ENCODE assay signal across 22 cellular contexts in the genomic region with DNA sequence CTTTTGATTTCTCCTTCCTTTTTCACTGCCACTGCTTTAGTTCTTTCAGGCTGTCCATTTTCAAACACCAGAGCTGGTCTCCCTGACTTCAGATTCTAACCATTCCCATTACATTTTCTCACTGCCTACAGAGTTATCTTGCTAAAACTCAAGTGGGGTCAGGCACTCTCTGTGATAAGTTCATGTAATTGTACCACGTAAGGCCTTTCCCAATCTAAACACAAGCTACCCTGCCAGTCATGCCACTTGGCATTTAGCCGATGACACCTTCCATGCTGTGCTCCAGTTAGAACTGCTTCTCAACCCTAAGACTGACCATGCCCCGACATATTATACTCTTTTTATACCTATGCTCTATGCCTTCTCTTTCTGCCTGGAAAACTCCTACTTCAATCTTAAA.
"Had no signal": no experiment of that assay in that cellular context is flagged by ENCODE, and none has a peak within 500 bp of the region (broad histone marks: within the 10 kb centered on the region; RNA-seq: fewer than 3 reads in every experiment).

No MANE protein-coding gene starts in this region.

- H3K9me3 ChIP-seq: MG63, SJCRH30 had no signal

- H3K36me3 ChIP-seq: MG63, SJCRH30 had no signal

- H3K4me1 ChIP-seq: SJCRH30 had no signal

- H3K27me3 ChIP-seq: MG63, SJCRH30 had no signal

- H3K27ac ChIP-seq: RWPE1, SJCRH30 had no signal

- DNase-seq: KBM-7; MG63; NCI-H1092; NCI-H1105 treated with DMSO at 0.1 percent for 48 hours; NCI-H1436; NCI-H1694; NCI-H187 treated with DMSO at 0.1 percent for 48 hours; NCI-H2029 treated with DMSO at 0.1 percent for 48 hours; NCI-H2171 treated with DMSO at 0.1 percent for 48 hours; NCI-H345; NCI-H446 treated with DMSO at 0.1 percent for 48 hours; NCI-H524; NCI-H526 treated with DMSO at 0.1 percent for 48 hours; NCI-H748 treated with DMSO at 0.1 percent for 48 hours; NK-92 treated with Interleukin-12 subunit alpha and Interleukin-12 subunit beta, amount 100 ng/mL, for 24 hours; PC-3; SHP77 treated with DMSO at 0.1 percent for 48 hours; SJCRH30; T-helper 1 cell had no signal

- ATAC-seq: Panc1, PC-3, SK-N-SH treated with all-trans-retinoic acid at 6 μM for 48 hours had no signal

- H3K4me3 ChIP-seq: MG63, SJCRH30 had no signal
